Comparison of ENCODE assay signal across 1 cellular context in the genomic region with DNA sequence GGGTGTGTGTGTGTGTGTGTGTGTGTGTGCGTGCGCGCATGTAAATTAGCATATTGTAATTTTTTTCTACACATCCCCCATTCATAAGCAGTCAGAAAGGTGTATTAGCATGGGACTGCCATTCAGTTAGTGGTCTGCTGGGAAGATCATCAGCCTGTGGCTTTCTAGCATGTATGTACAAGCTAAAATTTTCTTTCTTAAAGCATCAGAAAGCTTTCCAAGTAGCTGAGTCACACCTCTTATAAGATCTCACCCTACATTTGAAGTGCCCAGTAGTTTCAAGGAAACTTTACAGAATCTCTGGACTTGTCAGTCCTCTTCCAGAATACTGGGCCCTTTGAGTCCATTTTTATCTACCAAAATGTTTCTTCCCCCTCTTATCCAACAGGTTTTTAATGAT.
TF ChIP-seq lines count a peak whose summit lies in the region.

No MANE protein-coding gene starts in this region.

TF ChIP-seq in IMR-90, 13 proteins besides CTCF, POLR2A, EP300 and RAD21 (continued from another document):
- TF ChIP-seq ELK1 (IDR thresholded peaks at IDR 0.05; ENCODE audit: borderline replicate concordance, low read depth, low read length) (no peak), CEBPB (IDR thresholded peaks at IDR 0.05; ENCODE audit: low read depth, low read length) (no peak), MAFK (IDR thresholded peaks at IDR 0.05; ENCODE audit: low read depth, low read length) (no peak)
